Comparison of ENCODE assay signal across 1 cellular context in the genomic region with DNA sequence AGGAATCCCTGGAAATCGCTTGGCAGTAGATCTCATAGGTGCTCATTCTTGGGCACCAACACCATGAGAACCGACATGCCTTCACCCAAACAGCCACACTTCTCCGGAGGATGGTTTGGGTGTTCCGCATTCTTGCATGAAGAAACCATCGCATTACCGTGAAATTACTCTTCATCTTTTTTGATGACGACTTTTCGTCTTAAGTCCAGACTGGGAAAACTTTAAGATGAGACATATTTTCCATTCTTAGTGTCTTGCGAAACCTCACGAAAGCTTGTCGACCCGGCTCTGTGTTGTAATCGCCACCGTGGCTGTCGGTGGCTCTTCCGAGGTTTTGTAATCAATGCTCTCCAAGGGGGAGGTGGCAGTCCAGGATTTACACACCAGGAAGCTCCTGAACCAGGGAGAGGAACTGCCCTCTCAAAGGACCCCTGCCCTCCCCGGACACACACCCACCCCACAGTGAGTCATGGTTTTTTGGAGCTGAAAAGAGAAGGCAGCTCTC.
TF ChIP-seq lines count a peak whose summit lies in the region.

No MANE protein-coding gene starts in this region.

TF ChIP-seq in HepG2, 621 proteins besides CTCF, POLR2A, EP300 and RAD21 (continued from another document):
- TF ChIP-seq, protein P1, sequence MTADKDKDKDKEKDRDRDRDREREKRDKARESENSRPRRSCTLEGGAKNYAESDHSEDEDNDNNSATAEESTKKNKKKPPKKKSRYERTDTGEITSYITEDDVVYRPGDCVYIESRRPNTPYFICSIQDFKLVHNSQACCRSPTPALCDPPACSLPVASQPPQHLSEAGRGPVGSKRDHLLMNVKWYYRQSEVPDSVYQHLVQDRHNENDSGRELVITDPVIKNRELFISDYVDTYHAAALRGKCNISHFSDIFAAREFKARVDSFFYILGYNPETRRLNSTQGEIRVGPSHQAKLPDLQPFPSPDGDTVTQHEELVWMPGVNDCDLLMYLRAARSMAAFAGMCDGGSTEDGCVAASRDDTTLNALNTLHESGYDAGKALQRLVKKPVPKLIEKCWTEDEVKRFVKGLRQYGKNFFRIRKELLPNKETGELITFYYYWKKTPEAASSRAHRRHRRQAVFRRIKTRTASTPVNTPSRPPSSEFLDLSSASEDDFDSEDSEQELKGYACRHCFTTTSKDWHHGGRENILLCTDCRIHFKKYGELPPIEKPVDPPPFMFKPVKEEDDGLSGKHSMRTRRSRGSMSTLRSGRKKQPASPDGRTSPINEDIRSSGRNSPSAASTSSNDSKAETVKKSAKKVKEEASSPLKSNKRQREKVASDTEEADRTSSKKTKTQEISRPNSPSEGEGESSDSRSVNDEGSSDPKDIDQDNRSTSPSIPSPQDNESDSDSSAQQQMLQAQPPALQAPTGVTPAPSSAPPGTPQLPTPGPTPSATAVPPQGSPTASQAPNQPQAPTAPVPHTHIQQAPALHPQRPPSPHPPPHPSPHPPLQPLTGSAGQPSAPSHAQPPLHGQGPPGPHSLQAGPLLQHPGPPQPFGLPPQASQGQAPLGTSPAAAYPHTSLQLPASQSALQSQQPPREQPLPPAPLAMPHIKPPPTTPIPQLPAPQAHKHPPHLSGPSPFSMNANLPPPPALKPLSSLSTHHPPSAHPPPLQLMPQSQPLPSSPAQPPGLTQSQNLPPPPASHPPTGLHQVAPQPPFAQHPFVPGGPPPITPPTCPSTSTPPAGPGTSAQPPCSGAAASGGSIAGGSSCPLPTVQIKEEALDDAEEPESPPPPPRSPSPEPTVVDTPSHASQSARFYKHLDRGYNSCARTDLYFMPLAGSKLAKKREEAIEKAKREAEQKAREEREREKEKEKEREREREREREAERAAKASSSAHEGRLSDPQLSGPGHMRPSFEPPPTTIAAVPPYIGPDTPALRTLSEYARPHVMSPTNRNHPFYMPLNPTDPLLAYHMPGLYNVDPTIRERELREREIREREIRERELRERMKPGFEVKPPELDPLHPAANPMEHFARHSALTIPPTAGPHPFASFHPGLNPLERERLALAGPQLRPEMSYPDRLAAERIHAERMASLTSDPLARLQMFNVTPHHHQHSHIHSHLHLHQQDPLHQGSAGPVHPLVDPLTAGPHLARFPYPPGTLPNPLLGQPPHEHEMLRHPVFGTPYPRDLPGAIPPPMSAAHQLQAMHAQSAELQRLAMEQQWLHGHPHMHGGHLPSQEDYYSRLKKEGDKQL (CRISPR knock-in tag; IDR thresholded peaks at IDR 0.05; ENCODE audit: low read depth): no peak; the same call in 1 of the 2 replicates
- TF ChIP-seq MEIS2 (CRISPR knock-in tag; IDR thresholded peaks at IDR 0.05) (peak; percentile 55; the same call in 1 of the 2 replicates), ZNF557 (CRISPR knock-in tag; IDR thresholded peaks at IDR 0.05) (no peak), NFATC3 (CRISPR knock-in tag; IDR thresholded peaks at IDR 0.05) (peak; percentile 64; the same call in 1 of the 2 replicates), AHR (CRISPR knock-in tag; IDR thresholded peaks at IDR 0.05) (no peak), NONO (IDR thresholded peaks at IDR 0.05) (no peak), NONO (CRISPR knock-in tag; conservative IDR thresholded peaks at IDR 0.05) (0 out of 2 replicates have a peak, but pooled peaks have one; percentile 42), TBL1XR1 (IDR thresholded peaks at IDR 0.05; ENCODE audit: borderline replicate concordance, low read length, partially characterized antibody) (peak; percentile 29), ZNF329 (CRISPR knock-in tag; IDR thresholded peaks at IDR 0.05; ENCODE audit: low read depth) (no peak), SOX13 (IDR thresholded peaks at IDR 0.05) (no peak), SOX13 (CRISPR knock-in tag; conservative IDR thresholded peaks at IDR 0.05 in 1 of 2, IDR thresholded peaks at IDR 0.05 in 1 of 2) (peak in 1 of 2 experiments; percentile 60; a peak in 2 of 4 replicates)
TF ChIP-seq in HepG2: peak in this region for 126.
